ENCODE assay signal across 23 cellular contexts in the genomic region with DNA sequence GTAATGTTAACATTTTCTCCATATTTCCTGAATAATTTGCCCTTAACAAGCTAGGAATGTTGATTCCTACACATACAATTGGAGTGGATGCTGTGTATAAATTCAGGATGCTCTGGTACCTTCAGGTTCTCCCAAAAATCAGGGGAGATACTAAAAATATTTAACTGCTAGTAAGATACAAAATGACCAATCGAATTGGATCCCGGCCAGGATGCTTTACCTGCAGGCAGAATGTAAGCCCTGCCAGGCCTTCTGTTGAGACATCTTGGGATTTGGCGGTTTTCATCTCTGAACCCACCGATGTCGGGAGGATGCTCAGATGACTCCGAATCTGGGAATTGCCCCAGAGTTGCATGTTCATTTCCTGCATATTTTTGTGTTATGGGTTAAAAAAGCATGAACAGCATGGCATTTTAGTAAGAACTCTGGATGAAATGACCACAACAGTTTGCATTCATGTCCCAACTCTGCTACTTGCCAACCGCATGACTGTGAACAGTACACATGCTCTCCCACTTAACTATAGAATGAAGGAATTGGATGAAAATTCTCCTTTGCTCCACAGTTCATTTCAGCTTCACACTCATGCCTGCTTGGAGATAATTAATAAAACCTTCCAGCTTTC.
"Had no signal": no experiment of that assay in that cellular context is flagged by ENCODE, and none has a peak within 500 bp of the region (broad histone marks: within the 10 kb centered on the region; RNA-seq: fewer than 3 reads in every experiment).

No MANE protein-coding gene starts in this region.

- DNase-seq: activated CD4-positive, alpha-beta memory T cell treated with anti-CD3 and anti-CD28 coated beads, Interleukin-2, amount 10 ng/mL, durations not matched to agents 7 days and 5 days; activated CD4-positive, alpha-beta T cell treated with anti-CD3 and anti-CD28 coated beads, Interleukin-2, amount 10 ng/mL, durations not matched to agents 7 days and 5 days; activated CD4-positive, CD25-positive, alpha-beta regulatory T cell; activated CD8-positive, alpha-beta memory T cell treated with anti-CD3 and anti-CD28 coated beads, Interleukin-2, amount 50 U/mL, for 48 hours; activated naive CD4-positive, alpha-beta T cell treated with anti-CD3 and anti-CD28 coated beads, Interleukin-2, amount 50 U/mL, for 16 hours; activated naive CD8-positive, alpha-beta T cell treated with anti-CD3 and anti-CD28 coated beads, Interleukin-2, amount 10 ng/mL, durations not matched to agents 7 days and 5 days; activated T-cell treated with anti-CD3 and anti-CD28 coated beads, Interleukin-2, amount 50 U/mL, for 1 hour; adrenal gland; anterior cingulate cortex; central memory CD4-positive, alpha-beta T cell; IMR-90; KBM-7; MM.1S; NCI-H1105; NCI-H1436; NCI-H187; NCI-H2081; NCI-H510A treated with DMSO at 0.1 percent for 48 hours; NCI-H69; SIG-M5; SK-N-SH; T-helper 1 cell had no signal

- H3K36me3 ChIP-seq: adrenal gland had no signal

- H3K9me3 ChIP-seq: adrenal gland, SK-N-SH had no signal

- H3K27ac ChIP-seq: adrenal gland, VCaP had no signal

- H3K4me2 ChIP-seq: SK-N-SH had no signal

- H3K4me3 ChIP-seq: adrenal gland had no signal

- H3K9ac ChIP-seq: SK-N-SH had no signal

- H3K27me3 ChIP-seq: adrenal gland had no signal
